Comparison of ENCODE assay signal across 1 cellular context in the genomic region with DNA sequence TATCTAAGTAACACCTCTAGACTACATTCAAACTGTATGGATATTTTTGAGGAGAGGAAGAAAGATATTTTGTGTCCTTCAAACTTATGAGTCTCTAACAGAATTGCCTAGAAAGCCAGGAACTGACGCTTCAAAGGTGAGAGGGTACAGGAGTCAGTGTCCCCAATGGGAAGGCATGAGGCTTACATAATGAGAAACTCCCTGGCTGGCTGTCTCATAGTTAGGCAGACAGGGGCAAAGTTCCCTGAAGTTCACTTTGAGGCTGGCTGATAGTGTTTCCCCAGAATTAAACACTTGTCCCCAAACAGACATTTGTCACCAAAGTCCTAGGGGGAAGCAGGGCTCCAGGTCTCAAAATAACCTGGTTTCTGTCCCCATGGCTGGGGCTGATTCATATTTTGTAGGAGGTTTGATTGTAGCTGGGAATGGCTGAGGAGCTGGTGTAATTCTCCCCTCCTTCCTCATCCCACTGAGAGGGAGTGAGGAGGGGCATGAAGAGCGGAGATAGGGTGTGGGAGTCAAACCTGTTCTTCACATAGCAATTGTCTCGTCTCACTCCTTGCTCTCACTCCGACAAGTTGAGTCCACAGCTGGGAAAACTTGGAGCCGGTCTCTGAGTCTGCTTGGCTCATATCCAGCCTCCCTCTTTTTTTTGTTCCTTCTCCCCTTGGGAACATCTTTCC.
TF ChIP-seq lines count a peak whose summit lies in the region.

No MANE protein-coding gene starts in this region.

TF ChIP-seq in HepG2, 621 proteins besides CTCF, POLR2A, EP300 and RAD21 (continued from another document and continues in another):
- TF ChIP-seq, protein P1, sequence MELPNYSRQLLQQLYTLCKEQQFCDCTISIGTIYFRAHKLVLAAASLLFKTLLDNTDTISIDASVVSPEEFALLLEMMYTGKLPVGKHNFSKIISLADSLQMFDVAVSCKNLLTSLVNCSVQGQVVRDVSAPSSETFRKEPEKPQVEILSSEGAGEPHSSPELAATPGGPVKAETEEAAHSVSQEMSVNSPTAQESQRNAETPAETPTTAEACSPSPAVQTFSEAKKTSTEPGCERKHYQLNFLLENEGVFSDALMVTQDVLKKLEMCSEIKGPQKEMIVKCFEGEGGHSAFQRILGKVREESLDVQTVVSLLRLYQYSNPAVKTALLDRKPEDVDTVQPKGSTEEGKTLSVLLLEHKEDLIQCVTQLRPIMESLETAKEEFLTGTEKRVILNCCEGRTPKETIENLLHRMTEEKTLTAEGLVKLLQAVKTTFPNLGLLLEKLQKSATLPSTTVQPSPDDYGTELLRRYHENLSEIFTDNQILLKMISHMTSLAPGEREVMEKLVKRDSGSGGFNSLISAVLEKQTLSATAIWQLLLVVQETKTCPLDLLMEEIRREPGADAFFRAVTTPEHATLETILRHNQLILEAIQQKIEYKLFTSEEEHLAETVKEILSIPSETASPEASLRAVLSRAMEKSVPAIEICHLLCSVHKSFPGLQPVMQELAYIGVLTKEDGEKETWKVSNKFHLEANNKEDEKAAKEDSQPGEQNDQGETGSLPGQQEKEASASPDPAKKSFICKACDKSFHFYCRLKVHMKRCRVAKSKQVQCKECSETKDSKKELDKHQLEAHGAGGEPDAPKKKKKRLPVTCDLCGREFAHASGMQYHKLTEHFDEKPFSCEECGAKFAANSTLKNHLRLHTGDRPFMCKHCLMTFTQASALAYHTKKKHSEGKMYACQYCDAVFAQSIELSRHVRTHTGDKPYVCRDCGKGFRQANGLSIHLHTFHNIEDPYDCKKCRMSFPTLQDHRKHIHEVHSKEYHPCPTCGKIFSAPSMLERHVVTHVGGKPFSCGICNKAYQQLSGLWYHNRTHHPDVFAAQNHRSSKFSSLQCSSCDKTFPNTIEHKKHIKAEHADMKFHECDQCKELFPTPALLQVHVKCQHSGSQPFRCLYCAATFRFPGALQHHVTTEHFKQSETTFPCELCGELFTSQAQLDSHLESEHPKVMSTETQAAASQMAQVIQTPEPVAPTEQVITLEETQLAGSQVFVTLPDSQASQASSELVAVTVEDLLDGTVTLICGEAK (IDR thresholded peaks at IDR 0.05): no peak
- TF ChIP-seq, protein P1 (CRISPR knock-in tag; IDR thresholded peaks at IDR 0.05): no peak
- TF ChIP-seq EEA1 (CRISPR knock-in tag; IDR thresholded peaks at IDR 0.05; ENCODE audit: borderline replicate concordance): no peak
- no peak for TF ChIP-seq KMT2B (CRISPR knock-in tag; IDR thresholded peaks at IDR 0.05)
- TF ChIP-seq, protein P2, sequence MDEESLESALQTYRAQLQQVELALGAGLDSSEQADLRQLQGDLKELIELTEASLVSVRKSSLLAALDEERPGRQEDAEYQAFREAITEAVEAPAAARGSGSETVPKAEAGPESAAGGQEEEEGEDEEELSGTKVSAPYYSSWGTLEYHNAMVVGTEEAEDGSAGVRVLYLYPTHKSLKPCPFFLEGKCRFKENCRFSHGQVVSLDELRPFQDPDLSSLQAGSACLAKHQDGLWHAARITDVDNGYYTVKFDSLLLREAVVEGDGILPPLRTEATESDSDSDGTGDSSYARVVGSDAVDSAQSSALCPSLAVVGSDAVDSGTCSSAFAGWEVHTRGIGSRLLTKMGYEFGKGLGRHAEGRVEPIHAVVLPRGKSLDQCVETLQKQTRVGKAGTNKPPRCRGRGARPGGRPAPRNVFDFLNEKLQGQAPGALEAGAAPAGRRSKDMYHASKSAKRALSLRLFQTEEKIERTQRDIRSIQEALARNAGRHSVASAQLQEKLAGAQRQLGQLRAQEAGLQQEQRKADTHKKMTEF (CRISPR knock-in tag; IDR thresholded peaks at IDR 0.05): 0 out of 2 replicates have a peak, but pooled peaks have one; percentile 23
- TF ChIP-seq, protein P3, sequence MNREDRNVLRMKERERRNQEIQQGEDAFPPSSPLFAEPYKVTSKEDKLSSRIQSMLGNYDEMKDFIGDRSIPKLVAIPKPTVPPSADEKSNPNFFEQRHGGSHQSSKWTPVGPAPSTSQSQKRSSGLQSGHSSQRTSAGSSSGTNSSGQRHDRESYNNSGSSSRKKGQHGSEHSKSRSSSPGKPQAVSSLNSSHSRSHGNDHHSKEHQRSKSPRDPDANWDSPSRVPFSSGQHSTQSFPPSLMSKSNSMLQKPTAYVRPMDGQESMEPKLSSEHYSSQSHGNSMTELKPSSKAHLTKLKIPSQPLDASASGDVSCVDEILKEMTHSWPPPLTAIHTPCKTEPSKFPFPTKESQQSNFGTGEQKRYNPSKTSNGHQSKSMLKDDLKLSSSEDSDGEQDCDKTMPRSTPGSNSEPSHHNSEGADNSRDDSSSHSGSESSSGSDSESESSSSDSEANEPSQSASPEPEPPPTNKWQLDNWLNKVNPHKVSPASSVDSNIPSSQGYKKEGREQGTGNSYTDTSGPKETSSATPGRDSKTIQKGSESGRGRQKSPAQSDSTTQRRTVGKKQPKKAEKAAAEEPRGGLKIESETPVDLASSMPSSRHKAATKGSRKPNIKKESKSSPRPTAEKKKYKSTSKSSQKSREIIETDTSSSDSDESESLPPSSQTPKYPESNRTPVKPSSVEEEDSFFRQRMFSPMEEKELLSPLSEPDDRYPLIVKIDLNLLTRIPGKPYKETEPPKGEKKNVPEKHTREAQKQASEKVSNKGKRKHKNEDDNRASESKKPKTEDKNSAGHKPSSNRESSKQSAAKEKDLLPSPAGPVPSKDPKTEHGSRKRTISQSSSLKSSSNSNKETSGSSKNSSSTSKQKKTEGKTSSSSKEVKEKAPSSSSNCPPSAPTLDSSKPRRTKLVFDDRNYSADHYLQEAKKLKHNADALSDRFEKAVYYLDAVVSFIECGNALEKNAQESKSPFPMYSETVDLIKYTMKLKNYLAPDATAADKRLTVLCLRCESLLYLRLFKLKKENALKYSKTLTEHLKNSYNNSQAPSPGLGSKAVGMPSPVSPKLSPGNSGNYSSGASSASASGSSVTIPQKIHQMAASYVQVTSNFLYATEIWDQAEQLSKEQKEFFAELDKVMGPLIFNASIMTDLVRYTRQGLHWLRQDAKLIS (CRISPR knock-in tag; IDR thresholded peaks at IDR 0.05): no peak
- peak; percentile 28; the same call in 1 of the 2 replicates for TF ChIP-seq SALL1 (CRISPR knock-in tag; IDR thresholded peaks at IDR 0.05)
- TF ChIP-seq, protein P4, sequence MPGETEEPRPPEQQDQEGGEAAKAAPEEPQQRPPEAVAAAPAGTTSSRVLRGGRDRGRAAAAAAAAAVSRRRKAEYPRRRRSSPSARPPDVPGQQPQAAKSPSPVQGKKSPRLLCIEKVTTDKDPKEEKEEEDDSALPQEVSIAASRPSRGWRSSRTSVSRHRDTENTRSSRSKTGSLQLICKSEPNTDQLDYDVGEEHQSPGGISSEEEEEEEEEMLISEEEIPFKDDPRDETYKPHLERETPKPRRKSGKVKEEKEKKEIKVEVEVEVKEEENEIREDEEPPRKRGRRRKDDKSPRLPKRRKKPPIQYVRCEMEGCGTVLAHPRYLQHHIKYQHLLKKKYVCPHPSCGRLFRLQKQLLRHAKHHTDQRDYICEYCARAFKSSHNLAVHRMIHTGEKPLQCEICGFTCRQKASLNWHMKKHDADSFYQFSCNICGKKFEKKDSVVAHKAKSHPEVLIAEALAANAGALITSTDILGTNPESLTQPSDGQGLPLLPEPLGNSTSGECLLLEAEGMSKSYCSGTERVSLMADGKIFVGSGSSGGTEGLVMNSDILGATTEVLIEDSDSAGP (CRISPR knock-in tag; IDR thresholded peaks at IDR 0.05; ENCODE audit: borderline replicate concordance): no peak
- no peak for TF ChIP-seq MED8 (CRISPR knock-in tag; IDR thresholded peaks at IDR 0.05; ENCODE audit: insufficient replicate concordance)
- no peak for TF ChIP-seq ZNF446 (CRISPR knock-in tag; IDR thresholded peaks at IDR 0.05)
- no peak for TF ChIP-seq JUN (CRISPR knock-in tag; IDR thresholded peaks at IDR 0.05)
- TF ChIP-seq, protein P5, sequence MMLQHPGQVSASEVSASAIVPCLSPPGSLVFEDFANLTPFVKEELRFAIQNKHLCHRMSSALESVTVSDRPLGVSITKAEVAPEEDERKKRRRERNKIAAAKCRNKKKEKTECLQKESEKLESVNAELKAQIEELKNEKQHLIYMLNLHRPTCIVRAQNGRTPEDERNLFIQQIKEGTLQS (CRISPR knock-in tag; IDR thresholded peaks at IDR 0.05): no peak
- TF ChIP-seq SRSF1 (optimal IDR thresholded peaks at IDR 0.05; ENCODE audit: low read depth, low read length): no peak
- no peak for TF ChIP-seq NBN (conservative IDR thresholded peaks at IDR 0.05)
- no peak for TF ChIP-seq HIVEP1 (CRISPR knock-in tag; IDR thresholded peaks at IDR 0.05)
- TF ChIP-seq CREB1 (IDR thresholded peaks at IDR 0.05): no peak
- TF ChIP-seq CREB1 (CRISPR knock-in tag; IDR thresholded peaks at IDR 0.05): no peak
- TF ChIP-seq EZH2 (conservative IDR thresholded peaks at IDR 0.05; ENCODE audit: low read depth, low read length): no peak
- TF ChIP-seq ZNF816 (CRISPR knock-in tag; IDR thresholded peaks at IDR 0.05; ENCODE audit: borderline replicate concordance): no peak; the same call in 1 of the 2 replicates
- no peak for TF ChIP-seq AKAP8 (CRISPR knock-in tag; IDR thresholded peaks at IDR 0.05)
- TF ChIP-seq PAF1 (CRISPR knock-in tag; IDR thresholded peaks at IDR 0.05): no peak
- TF ChIP-seq SOX13 (IDR thresholded peaks at IDR 0.05): no peak
- TF ChIP-seq SOX13 (CRISPR knock-in tag; conservative IDR thresholded peaks at IDR 0.05 in 1 of 2, IDR thresholded peaks at IDR 0.05 in 1 of 2): no peak
- no peak for TF ChIP-seq PCBP2 (optimal IDR thresholded peaks at IDR 0.05; ENCODE audit: low read depth, low read length, poor library complexity, severe bottlenecking)
- no peak for TF ChIP-seq ZNF350 (CRISPR knock-in tag; IDR thresholded peaks at IDR 0.05; ENCODE audit: borderline replicate concordance, low read depth)
- no peak for TF ChIP-seq YY1 (IDR thresholded peaks at IDR 0.05; ENCODE audit: insufficient read depth, insufficient replicate concordance, low read depth, low read length)
- TF ChIP-seq ATRX (CRISPR knock-in tag; IDR thresholded peaks at IDR 0.05; ENCODE audit: borderline replicate concordance): no peak
- TF ChIP-seq POLR2AphosphoS2 (IDR thresholded peaks at IDR 0.05; ENCODE audit: low read depth, low read length): no peak
- TF ChIP-seq HNRNPK (IDR thresholded peaks at IDR 0.05; ENCODE audit: low read depth, low read length, poor library complexity, severe bottlenecking): no peak
- no peak for TF ChIP-seq NR2F6 (IDR thresholded peaks at IDR 0.05)
- TF ChIP-seq NR2F6 (CRISPR knock-in tag; IDR thresholded peaks at IDR 0.05): peak; percentile 51; the same call in 1 of the 2 replicates
- TF ChIP-seq, protein P6, sequence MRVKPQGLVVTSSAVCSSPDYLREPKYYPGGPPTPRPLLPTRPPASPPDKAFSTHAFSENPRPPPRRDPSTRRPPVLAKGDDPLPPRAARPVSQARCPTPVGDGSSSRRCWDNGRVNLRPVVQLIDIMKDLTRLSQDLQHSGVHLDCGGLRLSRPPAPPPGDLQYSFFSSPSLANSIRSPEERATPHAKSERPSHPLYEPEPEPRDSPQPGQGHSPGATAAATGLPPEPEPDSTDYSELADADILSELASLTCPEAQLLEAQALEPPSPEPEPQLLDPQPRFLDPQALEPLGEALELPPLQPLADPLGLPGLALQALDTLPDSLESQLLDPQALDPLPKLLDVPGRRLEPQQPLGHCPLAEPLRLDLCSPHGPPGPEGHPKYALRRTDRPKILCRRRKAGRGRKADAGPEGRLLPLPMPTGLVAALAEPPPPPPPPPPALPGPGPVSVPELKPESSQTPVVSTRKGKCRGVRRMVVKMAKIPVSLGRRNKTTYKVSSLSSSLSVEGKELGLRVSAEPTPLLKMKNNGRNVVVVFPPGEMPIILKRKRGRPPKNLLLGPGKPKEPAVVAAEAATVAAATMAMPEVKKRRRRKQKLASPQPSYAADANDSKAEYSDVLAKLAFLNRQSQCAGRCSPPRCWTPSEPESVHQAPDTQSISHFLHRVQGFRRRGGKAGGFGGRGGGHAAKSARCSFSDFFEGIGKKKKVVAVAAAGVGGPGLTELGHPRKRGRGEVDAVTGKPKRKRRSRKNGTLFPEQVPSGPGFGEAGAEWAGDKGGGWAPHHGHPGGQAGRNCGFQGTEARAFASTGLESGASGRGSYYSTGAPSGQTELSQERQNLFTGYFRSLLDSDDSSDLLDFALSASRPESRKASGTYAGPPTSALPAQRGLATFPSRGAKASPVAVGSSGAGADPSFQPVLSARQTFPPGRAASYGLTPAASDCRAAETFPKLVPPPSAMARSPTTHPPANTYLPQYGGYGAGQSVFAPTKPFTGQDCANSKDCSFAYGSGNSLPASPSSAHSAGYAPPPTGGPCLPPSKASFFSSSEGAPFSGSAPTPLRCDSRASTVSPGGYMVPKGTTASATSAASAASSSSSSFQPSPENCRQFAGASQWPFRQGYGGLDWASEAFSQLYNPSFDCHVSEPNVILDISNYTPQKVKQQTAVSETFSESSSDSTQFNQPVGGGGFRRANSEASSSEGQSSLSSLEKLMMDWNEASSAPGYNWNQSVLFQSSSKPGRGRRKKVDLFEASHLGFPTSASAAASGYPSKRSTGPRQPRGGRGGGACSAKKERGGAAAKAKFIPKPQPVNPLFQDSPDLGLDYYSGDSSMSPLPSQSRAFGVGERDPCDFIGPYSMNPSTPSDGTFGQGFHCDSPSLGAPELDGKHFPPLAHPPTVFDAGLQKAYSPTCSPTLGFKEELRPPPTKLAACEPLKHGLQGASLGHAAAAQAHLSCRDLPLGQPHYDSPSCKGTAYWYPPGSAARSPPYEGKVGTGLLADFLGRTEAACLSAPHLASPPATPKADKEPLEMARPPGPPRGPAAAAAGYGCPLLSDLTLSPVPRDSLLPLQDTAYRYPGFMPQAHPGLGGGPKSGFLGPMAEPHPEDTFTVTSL (CRISPR knock-in tag; IDR thresholded peaks at IDR 0.05; ENCODE audit: borderline replicate concordance): 0 out of 2 replicates have a peak, but pooled peaks have one; percentile 41
- no peak for TF ChIP-seq ZNF672 (CRISPR knock-in tag; IDR thresholded peaks at IDR 0.05)
